1 cellular context compared by ENCODE assay signal in genomic region chr6:99568103-99568933, GRCh38.
TF ChIP-seq lines count a peak whose summit lies in the region.

Gene CCNC, minus strand, starts transcription at chr6:99568660. Its CDS starts 133 bp downstream, at chr6:99568527.

TF ChIP-seq in K562, 482 proteins besides CTCF, POLR2A, EP300 and RAD21 (continued from another document and continues in another):
- TF ChIP-seq, protein P1, sequence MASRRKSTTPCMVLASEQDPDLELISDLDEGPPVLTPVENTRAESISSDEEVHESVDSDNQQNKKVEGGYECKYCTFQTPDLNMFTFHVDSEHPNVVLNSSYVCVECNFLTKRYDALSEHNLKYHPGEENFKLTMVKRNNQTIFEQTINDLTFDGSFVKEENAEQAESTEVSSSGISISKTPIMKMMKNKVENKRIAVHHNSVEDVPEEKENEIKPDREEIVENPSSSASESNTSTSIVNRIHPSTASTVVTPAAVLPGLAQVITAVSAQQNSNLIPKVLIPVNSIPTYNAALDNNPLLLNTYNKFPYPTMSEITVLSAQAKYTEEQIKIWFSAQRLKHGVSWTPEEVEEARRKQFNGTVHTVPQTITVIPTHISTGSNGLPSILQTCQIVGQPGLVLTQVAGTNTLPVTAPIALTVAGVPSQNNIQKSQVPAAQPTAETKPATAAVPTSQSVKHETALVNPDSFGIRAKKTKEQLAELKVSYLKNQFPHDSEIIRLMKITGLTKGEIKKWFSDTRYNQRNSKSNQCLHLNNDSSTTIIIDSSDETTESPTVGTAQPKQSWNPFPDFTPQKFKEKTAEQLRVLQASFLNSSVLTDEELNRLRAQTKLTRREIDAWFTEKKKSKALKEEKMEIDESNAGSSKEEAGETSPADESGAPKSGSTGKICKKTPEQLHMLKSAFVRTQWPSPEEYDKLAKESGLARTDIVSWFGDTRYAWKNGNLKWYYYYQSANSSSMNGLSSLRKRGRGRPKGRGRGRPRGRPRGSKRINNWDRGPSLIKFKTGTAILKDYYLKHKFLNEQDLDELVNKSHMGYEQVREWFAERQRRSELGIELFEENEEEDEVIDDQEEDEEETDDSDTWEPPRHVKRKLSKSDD (conservative IDR thresholded peaks at IDR 0.05; ENCODE audit: low read length) = peak; percentile 91
- TF ChIP-seq PYGO2 (tag; IDR thresholded peaks at IDR 0.05) = no peak
- TF ChIP-seq TRIM24 (IDR thresholded peaks at IDR 0.05) = peak in 1 of 2 experiments; percentile 97; a peak in 2 of 4 replicates
- peak; percentile 38 for TF ChIP-seq BCOR (IDR thresholded peaks at IDR 0.05)
- peak; percentile 97 for TF ChIP-seq NCOA1 (IDR thresholded peaks at IDR 0.05; ENCODE audit: low read depth)
- peak; percentile 59; the same call in 1 of the 2 replicates for TF ChIP-seq HDAC2 (IDR thresholded peaks at IDR 0.05)
- no peak for TF ChIP-seq FOS (IDR thresholded peaks at IDR 0.05; ENCODE audit: extremely low read depth, insufficient read length)
- TF ChIP-seq KAT8 (IDR thresholded peaks at IDR 0.05; ENCODE audit: low read depth) = no peak
- TF ChIP-seq NR2C2 (CRISPR knock-in tag; IDR thresholded peaks at IDR 0.05) = peak; percentile 83
- TF ChIP-seq NR2C2 (tag; IDR thresholded peaks at IDR 0.05) = peak; percentile 90
- no peak for TF ChIP-seq ZNF766 (CRISPR knock-in tag; conservative IDR thresholded peaks at IDR 0.05)
- TF ChIP-seq ZNF668 (CRISPR knock-in tag; IDR thresholded peaks at IDR 0.05) = no peak
- TF ChIP-seq, protein P2, sequence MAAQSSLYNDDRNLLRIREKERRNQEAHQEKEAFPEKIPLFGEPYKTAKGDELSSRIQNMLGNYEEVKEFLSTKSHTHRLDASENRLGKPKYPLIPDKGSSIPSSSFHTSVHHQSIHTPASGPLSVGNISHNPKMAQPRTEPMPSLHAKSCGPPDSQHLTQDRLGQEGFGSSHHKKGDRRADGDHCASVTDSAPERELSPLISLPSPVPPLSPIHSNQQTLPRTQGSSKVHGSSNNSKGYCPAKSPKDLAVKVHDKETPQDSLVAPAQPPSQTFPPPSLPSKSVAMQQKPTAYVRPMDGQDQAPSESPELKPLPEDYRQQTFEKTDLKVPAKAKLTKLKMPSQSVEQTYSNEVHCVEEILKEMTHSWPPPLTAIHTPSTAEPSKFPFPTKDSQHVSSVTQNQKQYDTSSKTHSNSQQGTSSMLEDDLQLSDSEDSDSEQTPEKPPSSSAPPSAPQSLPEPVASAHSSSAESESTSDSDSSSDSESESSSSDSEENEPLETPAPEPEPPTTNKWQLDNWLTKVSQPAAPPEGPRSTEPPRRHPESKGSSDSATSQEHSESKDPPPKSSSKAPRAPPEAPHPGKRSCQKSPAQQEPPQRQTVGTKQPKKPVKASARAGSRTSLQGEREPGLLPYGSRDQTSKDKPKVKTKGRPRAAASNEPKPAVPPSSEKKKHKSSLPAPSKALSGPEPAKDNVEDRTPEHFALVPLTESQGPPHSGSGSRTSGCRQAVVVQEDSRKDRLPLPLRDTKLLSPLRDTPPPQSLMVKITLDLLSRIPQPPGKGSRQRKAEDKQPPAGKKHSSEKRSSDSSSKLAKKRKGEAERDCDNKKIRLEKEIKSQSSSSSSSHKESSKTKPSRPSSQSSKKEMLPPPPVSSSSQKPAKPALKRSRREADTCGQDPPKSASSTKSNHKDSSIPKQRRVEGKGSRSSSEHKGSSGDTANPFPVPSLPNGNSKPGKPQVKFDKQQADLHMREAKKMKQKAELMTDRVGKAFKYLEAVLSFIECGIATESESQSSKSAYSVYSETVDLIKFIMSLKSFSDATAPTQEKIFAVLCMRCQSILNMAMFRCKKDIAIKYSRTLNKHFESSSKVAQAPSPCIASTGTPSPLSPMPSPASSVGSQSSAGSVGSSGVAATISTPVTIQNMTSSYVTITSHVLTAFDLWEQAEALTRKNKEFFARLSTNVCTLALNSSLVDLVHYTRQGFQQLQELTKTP (IDR thresholded peaks at IDR 0.05; ENCODE audit: low read depth in 1 of 2, partially characterized antibody in 2 of 2) = no peak
- no peak for TF ChIP-seq POLR3A (IDR thresholded peaks at IDR 0.05; ENCODE audit: borderline replicate concordance, extremely low read depth, insufficient read depth, insufficient read length)
- TF ChIP-seq, protein P3, sequence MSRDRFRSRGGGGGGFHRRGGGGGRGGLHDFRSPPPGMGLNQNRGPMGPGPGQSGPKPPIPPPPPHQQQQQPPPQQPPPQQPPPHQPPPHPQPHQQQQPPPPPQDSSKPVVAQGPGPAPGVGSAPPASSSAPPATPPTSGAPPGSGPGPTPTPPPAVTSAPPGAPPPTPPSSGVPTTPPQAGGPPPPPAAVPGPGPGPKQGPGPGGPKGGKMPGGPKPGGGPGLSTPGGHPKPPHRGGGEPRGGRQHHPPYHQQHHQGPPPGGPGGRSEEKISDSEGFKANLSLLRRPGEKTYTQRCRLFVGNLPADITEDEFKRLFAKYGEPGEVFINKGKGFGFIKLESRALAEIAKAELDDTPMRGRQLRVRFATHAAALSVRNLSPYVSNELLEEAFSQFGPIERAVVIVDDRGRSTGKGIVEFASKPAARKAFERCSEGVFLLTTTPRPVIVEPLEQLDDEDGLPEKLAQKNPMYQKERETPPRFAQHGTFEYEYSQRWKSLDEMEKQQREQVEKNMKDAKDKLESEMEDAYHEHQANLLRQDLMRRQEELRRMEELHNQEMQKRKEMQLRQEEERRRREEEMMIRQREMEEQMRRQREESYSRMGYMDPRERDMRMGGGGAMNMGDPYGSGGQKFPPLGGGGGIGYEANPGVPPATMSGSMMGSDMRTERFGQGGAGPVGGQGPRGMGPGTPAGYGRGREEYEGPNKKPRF (IDR thresholded peaks at IDR 0.05; ENCODE audit: low read depth, low read length) = no peak
- TF ChIP-seq, protein P4, sequence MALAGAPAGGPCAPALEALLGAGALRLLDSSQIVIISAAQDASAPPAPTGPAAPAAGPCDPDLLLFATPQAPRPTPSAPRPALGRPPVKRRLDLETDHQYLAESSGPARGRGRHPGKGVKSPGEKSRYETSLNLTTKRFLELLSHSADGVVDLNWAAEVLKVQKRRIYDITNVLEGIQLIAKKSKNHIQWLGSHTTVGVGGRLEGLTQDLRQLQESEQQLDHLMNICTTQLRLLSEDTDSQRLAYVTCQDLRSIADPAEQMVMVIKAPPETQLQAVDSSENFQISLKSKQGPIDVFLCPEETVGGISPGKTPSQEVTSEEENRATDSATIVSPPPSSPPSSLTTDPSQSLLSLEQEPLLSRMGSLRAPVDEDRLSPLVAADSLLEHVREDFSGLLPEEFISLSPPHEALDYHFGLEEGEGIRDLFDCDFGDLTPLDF (CRISPR knock-in tag; IDR thresholded peaks at IDR 0.05) = no peak
- TF ChIP-seq MEF2A (IDR thresholded peaks at IDR 0.05; ENCODE audit: control insufficient read depth, low read depth, low read length) = no peak
- 0 out of 2 replicates have a peak, but pooled peaks have one; percentile 12 for TF ChIP-seq STAT5A (IDR thresholded peaks at IDR 0.05; ENCODE audit: borderline replicate concordance, low read length)
- TF ChIP-seq, protein P5, sequence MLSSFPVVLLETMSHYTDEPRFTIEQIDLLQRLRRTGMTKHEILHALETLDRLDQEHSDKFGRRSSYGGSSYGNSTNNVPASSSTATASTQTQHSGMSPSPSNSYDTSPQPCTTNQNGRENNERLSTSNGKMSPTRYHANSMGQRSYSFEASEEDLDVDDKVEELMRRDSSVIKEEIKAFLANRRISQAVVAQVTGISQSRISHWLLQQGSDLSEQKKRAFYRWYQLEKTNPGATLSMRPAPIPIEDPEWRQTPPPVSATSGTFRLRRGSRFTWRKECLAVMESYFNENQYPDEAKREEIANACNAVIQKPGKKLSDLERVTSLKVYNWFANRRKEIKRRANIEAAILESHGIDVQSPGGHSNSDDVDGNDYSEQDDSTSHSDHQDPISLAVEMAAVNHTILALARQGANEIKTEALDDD (IDR thresholded peaks at IDR 0.05) = peak; percentile 67; the same call in 1 of the 2 replicates
- peak; percentile 77 for TF ChIP-seq RBM25 (IDR thresholded peaks at IDR 0.05; ENCODE audit: low read depth, low read length, severe bottlenecking)
- no peak for TF ChIP-seq CHCHD3 (CRISPR knock-in tag; IDR thresholded peaks at IDR 0.05)
- no peak for TF ChIP-seq ZNF584 (CRISPR knock-in tag; IDR thresholded peaks at IDR 0.05; ENCODE audit: low read depth)
- 0 out of 2 replicates have a peak, but pooled peaks have one; percentile 17 for TF ChIP-seq ZBTB17 (CRISPR knock-in tag; IDR thresholded peaks at IDR 0.05)
- no peak for TF ChIP-seq ZNF282 (CRISPR knock-in tag; IDR thresholded peaks at IDR 0.05)
- peak; percentile 97 for TF ChIP-seq PHF21A (IDR thresholded peaks at IDR 0.05; ENCODE audit: borderline replicate concordance, low read depth)
- no peak for TF ChIP-seq HLTF (IDR thresholded peaks at IDR 0.05)
- 0 out of 2 replicates have a peak, but pooled peaks have one; percentile 9 for TF ChIP-seq SMC3 (conservative IDR thresholded peaks at IDR 0.05; ENCODE audit: insufficient read depth, low read depth, low read length)
- peak; percentile 57; the same call in 1 of the 2 replicates for TF ChIP-seq SIN3B (IDR thresholded peaks at IDR 0.05; ENCODE audit: low read depth)
- peak; percentile 42; the same call in 1 of the 2 replicates for TF ChIP-seq SMARCE1 (IDR thresholded peaks at IDR 0.05)
- TF ChIP-seq TEAD1 (CRISPR knock-in tag; IDR thresholded peaks at IDR 0.05) = peak in 1 of 2 experiments; percentile 2; a peak in 1 of 4 replicates
- peak; percentile 91 for TF ChIP-seq CREB3L1 (IDR thresholded peaks at IDR 0.05; ENCODE audit: borderline replicate concordance, low read depth)
- TF ChIP-seq NR4A1 (CRISPR knock-in tag; IDR thresholded peaks at IDR 0.05) = no peak
- TF ChIP-seq NR4A1 (tag; IDR thresholded peaks at IDR 0.05) = no peak
- TF ChIP-seq NONO (IDR thresholded peaks at IDR 0.05; ENCODE audit: low read depth in 2 of 2, low read length in 1 of 2) = 0 out of 4 replicates have a peak, but pooled peaks of 1 of the 2 experiments have one; percentile 57
- no peak for TF ChIP-seq ZKSCAN8 (CRISPR knock-in tag; IDR thresholded peaks at IDR 0.05)
- TF ChIP-seq KDM4B (IDR thresholded peaks at IDR 0.05; ENCODE audit: borderline replicate concordance in 2 of 2, low read depth in 1 of 2) = peak in 1 of 2 experiments; percentile 67; a peak in 1 of 4 replicates
- peak; percentile 58; the same call in 1 of the 2 replicates for TF ChIP-seq MAFF (IDR thresholded peaks at IDR 0.05; ENCODE audit: low read length)
- peak; percentile 66 for TF ChIP-seq FOXM1 (IDR thresholded peaks at IDR 0.05; ENCODE audit: low read depth)
- TF ChIP-seq FOXM1 (CRISPR knock-in tag; IDR thresholded peaks at IDR 0.05; ENCODE audit: low read depth) = no peak
- TF ChIP-seq ILF3 (IDR thresholded peaks at IDR 0.05; ENCODE audit: borderline replicate concordance) = no peak; the same call in 1 of the 2 replicates
- TF ChIP-seq SOX6 (IDR thresholded peaks at IDR 0.05) = peak; percentile 73
- no peak for TF ChIP-seq HNRNPK (IDR thresholded peaks at IDR 0.05; ENCODE audit: low read depth, low read length, poor library complexity, severe bottlenecking)
- TF ChIP-seq ZNF197 (CRISPR knock-in tag; IDR thresholded peaks at IDR 0.05; ENCODE audit: low read depth) = no peak
- no peak for TF ChIP-seq WHSC1 (IDR thresholded peaks at IDR 0.05; ENCODE audit: low read length)
- TF ChIP-seq KDM5B (IDR thresholded peaks at IDR 0.05; ENCODE audit: insufficient replicate concordance, low read depth, low read length) = peak; percentile 91
- TF ChIP-seq ZNF511 (CRISPR knock-in tag; IDR thresholded peaks at IDR 0.05) = no peak
- TF ChIP-seq BRD4 (IDR thresholded peaks at IDR 0.05) = 0 out of 2 replicates have a peak, but pooled peaks have one; percentile 47
- TF ChIP-seq SP1 (CRISPR knock-in tag; IDR thresholded peaks at IDR 0.05) = peak; percentile 70
- peak; percentile 32; the same call in 1 of the 2 replicates for TF ChIP-seq ZBED1 (IDR thresholded peaks at IDR 0.05)
- no peak for TF ChIP-seq SMARCC2 (IDR thresholded peaks at IDR 0.05; ENCODE audit: low read depth)
- no peak for TF ChIP-seq MED1 (CRISPR knock-in tag; IDR thresholded peaks at IDR 0.05; ENCODE audit: borderline replicate concordance)
- peak; percentile 78 for TF ChIP-seq SMAD1 (IDR thresholded peaks at IDR 0.05; ENCODE audit: low read depth, low read length, partially characterized antibody)
- no peak for TF ChIP-seq HEY1 (CRISPR knock-in tag; IDR thresholded peaks at IDR 0.05; ENCODE audit: borderline replicate concordance)
- peak; percentile 88 to 92 for TF ChIP-seq KDM1A (IDR thresholded peaks at IDR 0.05)
- peak; percentile 76; the same call in 1 of the 2 replicates for TF ChIP-seq ZNF24 (IDR thresholded peaks at IDR 0.05)
